In genomic region chr11:134223836-134224709, GRCh38 we compare ENCODE assay signal across 8 cellular contexts. TPM values are rescaled to one million over a fixed set of nuclear protein-coding genes. Genes with fewer than 3 reads are reported as not detected.
DNase-seq lines count a peak whose midpoint lies in the region; ATAC-seq, FAIRE-seq and TF ChIP-seq lines count a peak whose summit lies in the region.

TSS of gene NCAPD3 (minus strand) at chr11:134223967. CDS start at chr11:134223926, 41 bp downstream.
TSS of gene VPS26B (plus strand) at chr11:134224671. CDS start at chr11:134225123, 452 bp downstream.

- FAIRE-seq in GM12891 (lab: Jason Lieb, UNC): peak; percentile 94

- peak within 1 kb of the TSS; percentile 78 for H3K27ac ChIP-seq in adipose tissue (ENCODE audit: low read depth, low read length)

- H3K27ac Mint-ChIP-seq in T-cell (peak within 1 kb of the TSS; percentile 98), type B pancreatic cell (peak within 1 kb of the TSS; percentile 95)

- ATAC-seq in HG02840 (IDR thresholded peaks at IDR 0.05; ENCODE audit: low FRiP score, unreplicated experiment): peak; percentile 79
- peak; percentile 83 to 84 (median 83) for ATAC-seq in T-cell (replicated peaks in 1 of 4)

- H3K9me3 Mint-ChIP-seq in T-cell (no peaks in the 10 kb centered on the region), type B pancreatic cell (no peaks in the 10 kb centered on the region)

- POLR2A ChIA-PET in T-cell (lab: Charles Lee): interaction anchor here (0.5 to 2.0 kb wide), 7 partner anchors 14 to 148 kb away, joined by 3 to 9 read pairs (median 4); partner anchors contain the start of gene ACAD8 (in 1 of the 2)

- H3K27me3 Mint-ChIP-seq in T-cell (peaks cover 0 to 1% of the 10 kb centered on the region in 2 donors), type B pancreatic cell (no peaks in the 10 kb centered on the region)

- 0% methylated on average over 83 to 89 of the region's 89 CpGs for WGBS in adipose tissue, 3 donors

- DNase-seq in GM12891 (ENCODE audit: insufficient read length, low spot score) (peak; percentile 91), NCI-H1436 treated with DMSO at 0.1 percent for 48 hours (lab: John Stamatoyannopoulos, UW) (peak; percentile 88), T-cell (peak; percentile 91 to 96 (median 95)), cardiac septum (ENCODE audit: low spot score) (peak; percentile 98), pons (ENCODE audit: low spot score) (peak; percentile 96), type B pancreatic cell (ENCODE audit: extremely low spot score, unreplicated experiment) (peak; percentile 97)

- intact Hi-C loops in cardiac septum (cut with DNase I): loop anchor here (2.0 kb wide), 1 partner anchor 29 kb away; the partner anchor contains the start of genes ACAD8 and THYN1

- H3K4me3 Mint-ChIP-seq in T-cell: peak within 1 kb of the TSS; percentile 94 to 97 (median 96)
- peak within 1 kb of the TSS; percentile 97 for H3K4me3 Mint-ChIP-seq in type B pancreatic cell

- TF ChIP-seq POLR2A in GM12891 (IDR thresholded peaks at IDR 0.05; ENCODE audit: low read depth, low read length): peak; percentile 85

- H3K4me1 Mint-ChIP-seq in T-cell (peaks cover 58 to 73% (median 66%) of the 10 kb centered on the region in 3 donors), type B pancreatic cell (ENCODE audit: unreplicated experiment) (peaks cover 28% of the 10 kb centered on the region)

- no peak for TF ChIP-seq CTCF in type B pancreatic cell (conservative IDR thresholded peaks at IDR 0.05)

- CTCF ChIA-PET in T-cell (lab: Charles Lee): interaction anchor here (0.7 to 1.8 kb wide), 11 partner anchors 11 to 194 kb away, joined by 3 to 13 read pairs (median 4); partner anchors contain the start of genes ACAD8 (in 1 of the 2), GLB1L3 (in 1 of the 2) and THYN1 (in 1 of the 2)

- H3K36me3 Mint-ChIP-seq in T-cell (peaks cover 15% of the 10 kb centered on the region), type B pancreatic cell (peaks cover 6% of the 10 kb centered on the region)

TF ChIP-seq in GM12891, 5 proteins besides CTCF, POLR2A, EP300 and RAD21:
- peak; percentile 74 for TF ChIP-seq POLR2AphosphoS5 (IDR thresholded peaks at IDR 0.05; ENCODE audit: low read depth, low read length)
- TF ChIP-seq SPI1 (IDR thresholded peaks at IDR 0.05; ENCODE audit: low read depth, low read length): peak; percentile 48; the same call in 1 of the 2 replicates
- TF ChIP-seq POU2F2 (IDR thresholded peaks at IDR 0.05; ENCODE audit: low read depth, low read length): no peak
- peak; percentile 49 for TF ChIP-seq TAF1 (IDR thresholded peaks at IDR 0.05; ENCODE audit: low read depth, low read length)
- peak; percentile 16 for TF ChIP-seq PAX5 (IDR thresholded peaks at IDR 0.05; ENCODE audit: insufficient read depth, low read length, severe bottlenecking)
TF ChIP-seq in GM12891: peak in this region for 4.

RNA-seq across cellular contexts. Expression of gene NCAPD3, which starts in this region (rescaled TPM):
- polyA plus RNA-seq in GM12891 (2012; ENCODE audit: low read depth, missing spikeins): 26.3 TPM
- 10 to 100 TPM; 33.7 to 41.9 (median 36.8) TPM for total RNA-seq in T-cell
- 10 to 100 TPM in 1 of 3 donors, 1 to 10 TPM in 2; 5.1 to 14.3 (median 6.7) TPM for polyA plus RNA-seq in adipose tissue
- 17.5 TPM for total RNA-seq in cardiac septum
- total RNA-seq in type B pancreatic cell (ENCODE audit: low replicate concordance): 18.0 and 33.9 TPM in 2 replicates

RNA-seq across cellular contexts. Expression of gene VPS26B, which starts in this region (rescaled TPM):
- 10.6 TPM for polyA plus RNA-seq in GM12891 (2012; ENCODE audit: low read depth, missing spikeins)
- 10 to 100 TPM; 60.3 to 65.1 (median 62.7) TPM for total RNA-seq in T-cell
- 10 to 100 TPM; 19.8 to 24.4 (median 20.8) TPM for polyA plus RNA-seq in adipose tissue
- 39.5 TPM for total RNA-seq in cardiac septum
- total RNA-seq in type B pancreatic cell (ENCODE audit: low replicate concordance): 32.5 and 43.6 TPM in 2 replicates

Comparison
In these comparisons a context has a peak if more than half of its experiments do, and no peak if none do; other contexts are left out.
1. Peak in every context shown above with its lines: DNase-seq, ATAC-seq and H3K27ac ChIP-seq.